In the genomic region with DNA sequence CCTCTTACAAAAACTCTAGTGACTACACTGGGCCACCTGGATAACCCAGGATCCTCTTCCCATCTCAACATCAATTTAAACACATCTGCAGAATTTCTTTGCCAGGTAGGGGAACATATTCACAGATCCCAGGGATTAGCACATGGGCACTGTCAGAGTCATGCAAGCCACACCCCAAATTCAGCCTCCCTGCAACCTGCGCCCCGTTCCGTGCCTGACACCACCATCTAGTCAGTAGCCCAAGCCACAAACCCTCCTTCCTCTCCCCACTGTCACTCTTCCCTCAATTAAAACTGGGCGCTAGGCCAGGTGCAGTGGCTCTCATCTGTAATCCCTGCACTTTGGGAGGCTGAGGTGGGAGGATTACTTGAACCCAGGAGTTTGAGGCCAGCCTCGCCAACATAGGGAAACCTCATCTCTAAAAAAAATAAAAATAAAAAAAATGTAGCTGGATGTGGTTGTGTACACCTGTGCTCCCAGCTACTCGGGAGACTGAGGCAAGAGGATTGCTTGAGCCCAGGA, we compare ENCODE assay signal across 24 cellular contexts. TPM values are rescaled to one million over a fixed set of nuclear protein-coding genes. Genes with fewer than 3 reads are reported as not detected.
A peak's percentile ranks its signal among the peaks of the same experiment; 100 is the strongest.
DNase-seq lines count a peak whose midpoint lies in the region; ATAC-seq lines count a peak whose summit lies in the region.
"Had no signal": no experiment of that assay in that cellular context is flagged by ENCODE, and none has a peak within 500 bp of the region (broad histone marks: within the 10 kb centered on the region; RNA-seq: fewer than 3 reads in every experiment).

No MANE protein-coding gene starts in this region.

- no peak overlapping the region for H3K4me2 ChIP-seq in mesenchymal stem cell (ENCODE audit: low read length, poor library complexity, severe bottlenecking)
- H3K4me2 ChIP-seq: A549 had no signal

- H3K4me1 Mint-ChIP-seq in activated naive CD8-positive, alpha-beta T cell (ENCODE audit: low read depth): peaks cover 52% of the 10 kb centered on the region
- peaks cover 56% of the 10 kb centered on the region for H3K4me1 Mint-ChIP-seq in stimulated activated effector memory CD8-positive, alpha-beta T cell treated with anti-CD3 and anti-CD28 coated beads, Interleukin-12 subunit alpha, Interleukin-12 subunit beta, amount 100 ng/mL, for 72 hours

- H3K36me3 Mint-ChIP-seq in activated naive CD4-positive, alpha-beta T cell treated with anti-CD3 and anti-CD28 coated beads, Interleukin-2, amount 50 U/mL, for 72 hours: peaks cover 30 to 36% of the 10 kb centered on the region in 2 donors
- H3K36me3 Mint-ChIP-seq in activated naive CD8-positive, alpha-beta T cell: peaks cover 3% of the 10 kb centered on the region
- peaks cover 60% of the 10 kb centered on the region for H3K36me3 Mint-ChIP-seq in stimulated activated effector memory CD8-positive, alpha-beta T cell treated with anti-CD3 and anti-CD28 coated beads, Interleukin-12 subunit alpha, Interleukin-12 subunit beta, amount 100 ng/mL, for 72 hours

- H3K18ac ChIP-seq in mesenchymal stem cell (ENCODE audit: low read depth in 1 of 2, low read length in 2 of 2): no peak overlapping the region

- H2BK120ac ChIP-seq in mesenchymal stem cell (ENCODE audit: low read depth, low read length): no peak overlapping the region

- H3K4me1 ChIP-seq in mesenchymal stem cell (ENCODE audit: control insufficient read depth, insufficient read depth, low read depth, low read length): peaks cover 48% of the 10 kb centered on the region

- no peaks in the 10 kb centered on the region for H3K9me3 Mint-ChIP-seq in activated naive CD4-positive, alpha-beta T cell treated with anti-CD3 and anti-CD28 coated beads, Interleukin-2, amount 50 U/mL, for 72 hours
- no peaks in the 10 kb centered on the region for H3K9me3 Mint-ChIP-seq in activated naive CD8-positive, alpha-beta T cell (ENCODE audit: low read depth)
- no peaks in the 10 kb centered on the region for H3K9me3 Mint-ChIP-seq in stimulated activated effector memory CD8-positive, alpha-beta T cell treated with anti-CD3 and anti-CD28 coated beads, Interleukin-12 subunit alpha, Interleukin-12 subunit beta, amount 100 ng/mL, for 72 hours
- H3K9me3 Mint-ChIP-seq: activated T-helper 17 cell treated with anti-CD3 and anti-CD28 coated beads, Interleukin-2, amount 50 U/mL, for 72 hours had no signal

- WGBS in mesenchymal stem cell: 98% methylated on average over 4 of the region's 6 CpGs

- no peak for DNase-seq in activated naive CD4-positive, alpha-beta T cell treated with anti-CD3 and anti-CD28 coated beads, Interleukin-2, amount 50 U/mL, for 72 hours (ENCODE audit: low spot score in 2 of 2)
- DNase-seq in activated naive CD4-positive, alpha-beta T cell treated with Interleukin-2 at 50 U/mL for 16 hours: no peak
- no peak for DNase-seq in mesenchymal stem cell
- DNase-seq in stimulated activated effector memory CD8-positive, alpha-beta T cell treated with anti-CD3 and anti-CD28 coated beads, Interleukin-12 subunit alpha, Interleukin-12 subunit beta, amount 100 ng/mL, for 72 hours (ENCODE audit: low spot score in 2 of 2): no peak
- DNase-seq: activated CD4-positive, alpha-beta T cell treated with anti-CD3 and anti-CD28 coated beads, Interleukin-2, amount 50 U/mL, for 1 hour; BE2C; cortex of kidney; NCI-H1092 treated with DMSO at 0.1 percent for 48 hours; NCI-H2029 treated with DMSO at 0.1 percent for 48 hours; NCI-H345; NCI-H82; stimulated activated CD4-positive, alpha-beta T cell treated with anti-CD3 and anti-CD28 coated beads, Interleukin-1b, Interleukin-23, amount 100 ng/mL, for 48 hours; testis had no signal

- peak overlapping the region; percentile 5 to 22 for H3K27ac Mint-ChIP-seq in activated naive CD4-positive, alpha-beta T cell treated with anti-CD3 and anti-CD28 coated beads, Interleukin-2, amount 50 U/mL, for 72 hours
- H3K27ac Mint-ChIP-seq in activated naive CD8-positive, alpha-beta T cell: peak overlapping the region; percentile 48
- H3K27ac Mint-ChIP-seq in stimulated activated effector memory CD8-positive, alpha-beta T cell treated with anti-CD3 and anti-CD28 coated beads, Interleukin-12 subunit alpha, Interleukin-12 subunit beta, amount 100 ng/mL, for 72 hours: peak overlapping the region; percentile 87

- H3K27me3 ChIP-seq in mesenchymal stem cell (ENCODE audit: control insufficient read depth in 1 of 2, insufficient read depth in 1 of 2, low read length in 2 of 2): no peaks in the 10 kb centered on the region
- H3K27me3 ChIP-seq: BE2C, gastroesophageal sphincter, testis, vagina had no signal

- no peak overlapping the region for H2AFZ ChIP-seq in mesenchymal stem cell (ENCODE audit: low read depth, low read length)

- H3K4ac ChIP-seq in mesenchymal stem cell (ENCODE audit: low read depth in 1 of 2, low read length in 2 of 2): no peak overlapping the region

- H4K91ac ChIP-seq in mesenchymal stem cell (ENCODE audit: low read length): no peak overlapping the region

- H2BK5ac ChIP-seq in mesenchymal stem cell (ENCODE audit: low read depth, low read length, poor library complexity, severe bottlenecking): no peak overlapping the region

- H2BK12ac ChIP-seq in mesenchymal stem cell (ENCODE audit: low read length in 2 of 2): no peak overlapping the region

- no peak overlapping the region for H3K14ac ChIP-seq in mesenchymal stem cell (ENCODE audit: low read length in 2 of 2)

- H3K4me3 Mint-ChIP-seq in activated naive CD8-positive, alpha-beta T cell: no peak overlapping the region
- H3K4me3 Mint-ChIP-seq in stimulated activated effector memory CD8-positive, alpha-beta T cell treated with anti-CD3 and anti-CD28 coated beads, Interleukin-12 subunit alpha, Interleukin-12 subunit beta, amount 100 ng/mL, for 72 hours: no peak overlapping the region
- H3K4me3 Mint-ChIP-seq: activated T-helper 17 cell treated with anti-CD3 and anti-CD28 coated beads, Interleukin-2, amount 50 U/mL, for 72 hours had no signal

- no peak overlapping the region for H3K4me3 ChIP-seq in mesenchymal stem cell (ENCODE audit: insufficient read depth in 1 of 2, low read depth in 1 of 2, low read length in 2 of 2)
- H3K4me3 ChIP-seq: A549, gastroesophageal sphincter, prostate gland, testis, vagina had no signal

- no peak for ATAC-seq in activated naive CD4-positive, alpha-beta T cell treated with anti-CD3 and anti-CD28 coated beads, Interleukin-2, amount 50 U/mL, for 72 hours
- ATAC-seq in stimulated activated effector memory CD8-positive, alpha-beta T cell treated with anti-CD3 and anti-CD28 coated beads, Interleukin-12 subunit alpha, Interleukin-12 subunit beta, amount 100 ng/mL, for 72 hours: no peak
- ATAC-seq in HG03457 (IDR thresholded peaks at IDR 0.05; ENCODE audit: unreplicated experiment): no peak
- no peak for ATAC-seq in HG02884 (IDR thresholded peaks at IDR 0.05; ENCODE audit: unreplicated experiment)
- no peak for ATAC-seq in GM18873 (IDR thresholded peaks at IDR 0.05; ENCODE audit: low FRiP score, unreplicated experiment)
- ATAC-seq: A549; activated T-helper 17 cell treated with anti-CD3 and anti-CD28 coated beads, Interleukin-2, amount 50 U/mL, for 72 hours; HCT116 had no signal

- no peak overlapping the region for H3K23ac ChIP-seq in mesenchymal stem cell (ENCODE audit: low read length in 2 of 2)

- H4K8ac ChIP-seq in mesenchymal stem cell (ENCODE audit: low read length): no peak overlapping the region

- peak overlapping the region; percentile 58 for H3K9ac ChIP-seq in mesenchymal stem cell (ENCODE audit: low read length)

- H3K27me3 Mint-ChIP-seq in activated naive CD8-positive, alpha-beta T cell: no peaks in the 10 kb centered on the region
- H3K27me3 Mint-ChIP-seq: activated T-helper 17 cell treated with anti-CD3 and anti-CD28 coated beads, Interleukin-2, amount 50 U/mL, for 72 hours had no signal

- H2BK15ac ChIP-seq in mesenchymal stem cell (ENCODE audit: low read depth, poor library complexity, severe bottlenecking): no peak overlapping the region

- H3K9me3 ChIP-seq in mesenchymal stem cell (ENCODE audit: control insufficient read depth, low read length): no peaks in the 10 kb centered on the region
- H3K9me3 ChIP-seq: A549, BE2C, gastroesophageal sphincter, prostate gland, testis, vagina had no signal

- H3K36me3 ChIP-seq in mesenchymal stem cell (ENCODE audit: control insufficient read depth in 1 of 2, insufficient read depth in 2 of 2, low read depth in 1 of 2, low read length in 2 of 2): peaks cover 43 to 47% of the 10 kb centered on the region in 2 experiments
- H3K36me3 ChIP-seq: prostate gland had no signal

- no peak overlapping the region for H3K27ac ChIP-seq in mesenchymal stem cell (ENCODE audit: low read length, poor library complexity, severe bottlenecking)
- H3K27ac ChIP-seq: A549, gastroesophageal sphincter, HL-60, prostate gland, testis, vagina had no signal

- H2AK5ac ChIP-seq in mesenchymal stem cell (ENCODE audit: low read length, severe bottlenecking): no peak overlapping the region

- H3K79me1 ChIP-seq in mesenchymal stem cell (replicated peaks; ENCODE audit: low read length, poor library complexity, severe bottlenecking): peaks cover 17% of the 10 kb centered on the region

RNA-seq across cellular contexts. Expression of gene FADD, which starts 6.4 kb away (rescaled TPM):
- 10 to 100 TPM; 22.7 to 34.4 TPM for total RNA-seq in activated naive CD4-positive, alpha-beta T cell treated with anti-CD3 and anti-CD28 coated beads, Interleukin-2, amount 50 U/mL, for 72 hours
- 30.7 TPM for polyA plus RNA-seq in mesenchymal stem cell (2013, experiment 1 of 2)
- polyA plus RNA-seq in mesenchymal stem cell (2013, experiment 2 of 2): 31.4 TPM

Comparison
In these comparisons a context has a peak if more than half of its experiments do, and no peak if none do; other contexts are left out.
1. H3K27ac Mint-ChIP-seq: peak in every context shown above with its lines; median percentile 87 in stimulated activated effector memory CD8-positive, alpha-beta T cell treated with anti-CD3 and anti-CD28 coated beads, Interleukin-12 subunit alpha, Interleukin-12 subunit beta, amount 100 ng/mL, for 72 hours; 48 in activated naive CD8-positive, alpha-beta T cell; 14 in activated naive CD4-positive, alpha-beta T cell treated with anti-CD3 and anti-CD28 coated beads, Interleukin-2, amount 50 U/mL, for 72 hours.